Comparison of ENCODE assay signal across 8 cellular contexts in the genomic region with DNA sequence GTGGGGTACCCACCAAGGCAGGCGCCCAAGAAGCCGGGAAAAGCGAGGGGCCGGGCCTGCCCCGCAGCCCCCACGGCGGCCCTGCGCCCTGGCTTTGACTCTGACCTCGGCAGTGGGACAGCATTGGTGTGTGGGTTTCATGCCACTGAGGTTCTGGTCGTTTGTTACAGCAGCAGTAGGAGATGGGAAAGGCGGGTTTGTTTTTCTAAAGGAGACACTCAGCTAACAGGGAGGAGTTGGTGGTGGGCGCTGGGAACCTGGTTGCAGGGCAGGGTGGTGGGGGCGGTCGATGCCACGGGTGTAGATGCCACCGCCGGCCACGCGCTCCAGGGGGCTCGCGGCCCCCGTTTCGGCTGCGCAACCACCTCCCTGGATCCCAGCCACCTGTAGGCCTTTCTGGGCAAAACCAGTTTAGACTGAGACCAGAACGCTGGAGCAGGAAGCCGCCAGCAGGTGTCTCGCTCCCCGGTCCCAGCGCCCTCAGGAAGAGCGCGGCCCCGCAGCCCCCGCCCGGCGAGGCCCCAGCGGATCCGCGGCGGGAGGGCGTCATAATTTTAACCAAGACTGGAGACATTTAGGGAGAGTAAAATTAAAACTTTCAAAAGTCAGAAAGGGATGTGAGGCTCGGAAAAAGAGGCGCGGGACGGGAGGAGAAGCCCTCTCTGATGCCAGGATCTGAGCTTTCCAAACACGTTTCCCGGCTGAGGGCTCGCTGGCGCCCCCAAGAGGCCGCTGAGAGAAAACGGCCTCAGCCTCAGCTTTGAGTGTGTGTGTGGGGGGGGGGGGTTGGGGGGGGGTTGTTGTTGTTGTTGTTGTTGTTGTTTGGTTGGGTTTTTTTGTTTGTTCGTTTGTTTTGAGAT. TPM values are rescaled to one million over a fixed set of nuclear protein-coding genes. Genes with fewer than 3 reads are reported as not detected.
DNase-seq lines count a peak whose midpoint lies in the region; ATAC-seq and TF ChIP-seq lines count a peak whose summit lies in the region.

No MANE protein-coding gene starts in this region.

- intact Hi-C loops in gastrocnemius medialis (cut with DNase I; ENCODE audit: low total_unique reads): loop anchor here (5.0 kb wide), 2 partner anchors 36 to 386 kb away; partner anchors contain the start of genes SPIRE1 and TUBB6

- peak overlapping the region; percentile 62 for H3K4me2 ChIP-seq in SU-DHL-6 (ENCODE audit: low read depth, low read length, poor library complexity, severe bottlenecking)

- H3K9me3 ChIP-seq in SU-DHL-6 (ENCODE audit: insufficient read depth, low read length): no peaks in the 10 kb centered on the region
- no peaks in the 10 kb centered on the region for H3K9me3 ChIP-seq in iPS DF 6.9 (ENCODE audit: control insufficient read depth, insufficient read depth, low read length)
- no peaks in the 10 kb centered on the region for H3K9me3 ChIP-seq in gastrocnemius medialis

- DNase-seq in EH (ENCODE audit: low read depth) (peak; percentile 81), HCEC 1CT (peak; percentile 78), NAMALWA (ENCODE audit: low spot score) (peak; percentile 55), astrocyte of the cerebellum (ENCODE audit: low read depth) (peak; percentile 62), iPS DF 6.9 (ENCODE audit: low read depth, low spot score) (no peak), gastrocnemius medialis (peak in 1 of 2 donors; percentile 39)
- no peak for DNase-seq in NK-92 treated with Interleukin-12 subunit alpha and Interleukin-12 subunit beta, amount 100 ng/mL, for 24 hours (lab: John Stamatoyannopoulos, UW)

- no peaks in the 10 kb centered on the region for H3K27me3 ChIP-seq in SU-DHL-6 (ENCODE audit: low read length)
- H3K27me3 ChIP-seq in iPS DF 6.9 (ENCODE audit: control insufficient read depth, insufficient read depth, low read length): no peaks in the 10 kb centered on the region
- no peaks in the 10 kb centered on the region for H3K27me3 ChIP-seq in gastrocnemius medialis

- H3F3A ChIP-seq in SU-DHL-6 (ENCODE audit: insufficient read depth): no peaks in the 10 kb centered on the region

- peak overlapping the region; percentile 89 for H2AFZ ChIP-seq in SU-DHL-6 (ENCODE audit: low read depth, low read length, severe bottlenecking)

- WGBS in iPS DF 6.9 (ENCODE audit: insufficient coverage, insufficient read length): no CpG with 5 or more reads among the region's 51 CpGs

- no peak for TF ChIP-seq POLR2A in gastrocnemius medialis (IDR thresholded peaks at IDR 0.05)

- H3K36me3 ChIP-seq in SU-DHL-6 (ENCODE audit: low read length) (no peaks in the 10 kb centered on the region), iPS DF 6.9 (ENCODE audit: control insufficient read depth, insufficient read depth, low read length) (no peaks in the 10 kb centered on the region), gastrocnemius medialis (no peaks in the 10 kb centered on the region)

- no peaks in the 10 kb centered on the region for H3K79me2 ChIP-seq in SU-DHL-6 (ENCODE audit: insufficient read depth, low read length)

- peak overlapping the region; percentile 38; the same call in 1 of the 2 replicates for H3K9ac ChIP-seq in SU-DHL-6 (ENCODE audit: low read length)

- no peaks in the 10 kb centered on the region; the same call in 1 of the 2 replicates for H3K4me1 ChIP-seq in iPS DF 6.9 (ENCODE audit: control insufficient read depth, insufficient read depth, low read length)
- H3K4me1 ChIP-seq in gastrocnemius medialis: no peaks in the 10 kb centered on the region

- in situ Hi-C loops in astrocyte of the cerebellum (cut with HindIII; ENCODE audit: low sequenced_read_pairs) (no loop called here), gastrocnemius medialis (cut with MboI; ENCODE audit: low sequenced_read_pairs in 4 of 4) (no loop called here)

- no peak overlapping the region for H3K27ac ChIP-seq in SU-DHL-6 (ENCODE audit: low read depth, low read length)
- H3K27ac ChIP-seq in iPS DF 6.9 (ENCODE audit: low read length): no peak overlapping the region
- H3K27ac ChIP-seq in gastrocnemius medialis: peak overlapping the region; percentile 34 to 75 (median 64)

- H3K9me2 ChIP-seq in SU-DHL-6 (replicated peaks; ENCODE audit: insufficient read depth, low read length): no peaks in the 10 kb centered on the region

- H4K20me1 ChIP-seq in SU-DHL-6 (ENCODE audit: low read depth, low read length): no peaks in the 10 kb centered on the region

- ATAC-seq in gastrocnemius medialis: peak; percentile 89 to 96

- TF ChIP-seq CTCF in SU-DHL-6 (IDR thresholded peaks at IDR 0.05; ENCODE audit: insufficient read depth, low read length, poor library complexity, severe bottlenecking): peak; percentile 52
- peak; percentile 81 for TF ChIP-seq CTCF in astrocyte of the cerebellum (IDR thresholded peaks at IDR 0.05; ENCODE audit: low read depth, low read length, missing control alignments)
- TF ChIP-seq CTCF in gastrocnemius medialis (IDR thresholded peaks at IDR 0.05 in 4 of 5, conservative IDR thresholded peaks at IDR 0.05 in 1 of 5): peak; percentile 29 to 70 (median 60)

- H3K4me3 ChIP-seq in SU-DHL-6 (ENCODE audit: insufficient read depth, low read length, poor library complexity, severe bottlenecking) (peak overlapping the region; percentile 48), astrocyte of the cerebellum (ENCODE audit: low read depth, low read length) (peak overlapping the region; percentile 47), iPS DF 6.9 (ENCODE audit: low read length) (peak overlapping the region; percentile 61; the same call in 1 of the 2 replicates), gastrocnemius medialis (peak overlapping the region; percentile 48 to 86 (median 54))

RNA-seq across cellular contexts. Expression of gene CIDEA, which starts 17.4 kb away (rescaled TPM):
- 1 to 10 TPM in 1 of 4 donors, under 1 TPM in 1, not detected in 2; 0.33 to 7.4 TPM for total RNA-seq in gastrocnemius medialis

RNA-seq across cellular contexts. Expression of gene TUBB6, which starts 36.4 kb away (rescaled TPM):
- 10 to 100 TPM in 3 of 4 donors, 1 to 10 TPM in 1; 6.3 to 29.7 (median 13.5) TPM for total RNA-seq in gastrocnemius medialis

Comparison
In these comparisons a context has a peak if more than half of its experiments do, and no peak if none do; other contexts are left out.
1. DNase-seq: peak in EH (single experiment), HCEC 1CT (single experiment), NAMALWA (single experiment) and astrocyte of the cerebellum (single experiment); none in iPS DF 6.9 (single experiment) and NK-92 treated with Interleukin-12 subunit alpha and Interleukin-12 subunit beta, amount 100 ng/mL, for 24 hours (single experiment).
2. H3K27ac ChIP-seq: peak in gastrocnemius medialis (4 of 4); none in SU-DHL-6 (single experiment) and iPS DF 6.9 (single experiment).
3. Peak in every context shown above with its lines, with median percentiles within 50 percentile points of each other: H3K4me3 ChIP-seq and CTCF ChIP-seq.